Comparison of ENCODE assay signal across 1 cellular context in the genomic region with DNA sequence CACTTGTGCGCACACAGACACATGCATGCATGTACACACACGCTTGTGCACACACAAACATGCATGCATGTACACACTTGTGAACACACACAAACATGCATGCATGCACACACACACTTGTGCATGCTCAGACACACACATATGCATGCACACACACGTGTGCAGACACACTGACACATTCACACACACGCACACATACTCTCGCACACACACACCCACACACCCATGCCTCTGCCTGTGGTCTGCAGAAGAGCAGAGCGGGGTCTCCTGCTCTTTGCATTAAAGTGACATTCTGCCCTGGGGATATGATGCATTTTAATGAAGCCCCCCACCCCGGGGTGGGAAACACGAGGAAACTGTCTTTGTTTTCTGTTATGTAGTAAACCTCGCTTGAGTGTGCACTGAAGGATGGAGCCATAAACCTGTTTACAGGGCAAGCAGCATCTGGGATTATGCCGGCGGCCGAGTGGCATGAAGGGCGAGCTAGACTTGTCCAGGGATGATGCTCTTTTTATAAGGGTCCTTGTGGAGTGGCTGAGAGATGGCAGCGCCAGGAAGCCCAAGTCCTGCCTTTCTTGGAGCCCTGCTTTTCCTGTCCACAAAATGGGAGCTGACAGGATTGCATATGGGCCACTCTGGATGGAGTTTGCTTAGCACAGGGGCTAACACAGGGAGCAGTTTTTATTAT.
TF ChIP-seq lines count a peak whose summit lies in the region.

No MANE protein-coding gene starts in this region.

TF ChIP-seq in HEK293, 187 proteins besides CTCF, POLR2A, EP300 and RAD21 (continued from another document):
- TF ChIP-seq, protein P1, sequence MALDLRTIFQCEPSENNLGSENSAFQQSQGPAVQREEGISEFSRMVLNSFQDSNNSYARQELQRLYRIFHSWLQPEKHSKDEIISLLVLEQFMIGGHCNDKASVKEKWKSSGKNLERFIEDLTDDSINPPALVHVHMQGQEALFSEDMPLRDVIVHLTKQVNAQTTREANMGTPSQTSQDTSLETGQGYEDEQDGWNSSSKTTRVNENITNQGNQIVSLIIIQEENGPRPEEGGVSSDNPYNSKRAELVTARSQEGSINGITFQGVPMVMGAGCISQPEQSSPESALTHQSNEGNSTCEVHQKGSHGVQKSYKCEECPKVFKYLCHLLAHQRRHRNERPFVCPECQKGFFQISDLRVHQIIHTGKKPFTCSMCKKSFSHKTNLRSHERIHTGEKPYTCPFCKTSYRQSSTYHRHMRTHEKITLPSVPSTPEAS (tag by site-specific recombination; IDR thresholded peaks at IDR 0.05), result peak; percentile 48; the same call in 1 of the 2 replicates
